ENCODE assay signal across 23 cellular contexts in genomic region chr11:115462757-115463156, GRCh38.
"Had no signal": no experiment of that assay in that cellular context is flagged by ENCODE, and none has a peak within 500 bp of the region (broad histone marks: within the 10 kb centered on the region; RNA-seq: fewer than 3 reads in every experiment).

No MANE protein-coding gene starts in this region.

- H3K36me3 Mint-ChIP-seq: immature natural killer cell; naive thymus-derived CD4-positive, alpha-beta T cell had no signal

- H3K4me3 ChIP-seq: gastroesophageal sphincter, right lobe of liver, suprapubic skin, transverse colon, vagina had no signal

- H3K4me1 ChIP-seq: gastroesophageal sphincter, pancreas, right lobe of liver, suprapubic skin, transverse colon, vagina had no signal

- H3K9me3 Mint-ChIP-seq: effector memory CD8-positive, alpha-beta T cell; immature natural killer cell; stimulated activated naive CD8-positive, alpha-beta T cell treated with anti-CD3 and anti-CD28 coated beads, Interleukin-15, amount 100 ng/mL, for 72 hours had no signal

- H3K27ac Mint-ChIP-seq: effector memory CD8-positive, alpha-beta T cell; immature natural killer cell; naive thymus-derived CD4-positive, alpha-beta T cell; stimulated activated naive CD8-positive, alpha-beta T cell treated with anti-CD3 and anti-CD28 coated beads, Interleukin-15, amount 100 ng/mL, for 72 hours had no signal

- DNase-seq: cerebellar nuclear complex; cortex of kidney; effector memory CD8-positive, alpha-beta T cell; foreskin keratinocyte; immature natural killer cell; mesenchymal stem cell; midbrain; naive thymus-derived CD4-positive, alpha-beta T cell; right lobe of liver; small intestine; stimulated activated CD4-positive, alpha-beta T cell treated with anti-CD3 and anti-CD28 coated beads, Interleukin-15, amount 100 ng/mL, for 24 hours; stimulated activated CD4-positive, alpha-beta T cell treated with anti-CD3 and anti-CD28 coated beads, Interleukin-4, amount 100 ng/mL, for 1 hour; stimulated activated CD8-positive, alpha-beta memory T cell treated with anti-CD3 and anti-CD28 coated beads, Interleukin-4, amount 100 ng/mL, for 48 hours; stimulated activated naive CD4-positive, alpha-beta T cell; stimulated activated naive CD8-positive, alpha-beta T cell treated with anti-CD3 and anti-CD28 coated beads, Interleukin-15, amount 100 ng/mL, for 72 hours; transverse colon had no signal

- H3K27ac ChIP-seq: epithelial cell of prostate, foreskin keratinocyte, gastroesophageal sphincter, neutrophil, right lobe of liver, suprapubic skin, transverse colon, vagina had no signal

- H3K9me3 ChIP-seq: gastroesophageal sphincter, neutrophil, pancreas, right lobe of liver, suprapubic skin, transverse colon, vagina had no signal

- ATAC-seq: effector memory CD8-positive, alpha-beta T cell; esophagus mucosa; foreskin keratinocyte; gastroesophageal sphincter; naive thymus-derived CD4-positive, alpha-beta T cell; stimulated activated naive CD8-positive, alpha-beta T cell treated with anti-CD3 and anti-CD28 coated beads, Interleukin-15, amount 100 ng/mL, for 72 hours had no signal

- H3K27me3 Mint-ChIP-seq: stimulated activated naive CD8-positive, alpha-beta T cell treated with anti-CD3 and anti-CD28 coated beads, Interleukin-15, amount 100 ng/mL, for 72 hours had no signal

- H3K4me3 Mint-ChIP-seq: effector memory CD8-positive, alpha-beta T cell; immature natural killer cell; naive thymus-derived CD4-positive, alpha-beta T cell; stimulated activated naive CD8-positive, alpha-beta T cell treated with anti-CD3 and anti-CD28 coated beads, Interleukin-15, amount 100 ng/mL, for 72 hours had no signal

- H3K27me3 ChIP-seq: foreskin keratinocyte, gastroesophageal sphincter, neutrophil, pancreas, right lobe of liver, suprapubic skin, vagina had no signal

- H3K4me1 Mint-ChIP-seq: immature natural killer cell; naive thymus-derived CD4-positive, alpha-beta T cell; stimulated activated naive CD8-positive, alpha-beta T cell treated with anti-CD3 and anti-CD28 coated beads, Interleukin-15, amount 100 ng/mL, for 72 hours had no signal

- H3K36me3 ChIP-seq: gastroesophageal sphincter, neutrophil, pancreas, right lobe of liver, suprapubic skin, transverse colon, vagina had no signal
